ENCODE assay signal across 17 cellular contexts in genomic region chr3:143672396-143673165, GRCh38.
DNase-seq lines count a peak whose midpoint lies in the region; ATAC-seq, FAIRE-seq and TF ChIP-seq lines count a peak whose summit lies in the region.
"Had no signal": no experiment of that assay in that cellular context is flagged by ENCODE, and none has a peak within 500 bp of the region (broad histone marks: within the 10 kb centered on the region; RNA-seq: fewer than 3 reads in every experiment).

No MANE protein-coding gene starts in this region.

- H3K27me3 Mint-ChIP-seq in IgD-negative memory B cell = no peaks in the 10 kb centered on the region
- H3K27me3 Mint-ChIP-seq in activated B cell treated with CpG ODN at 0.5 μM for 24 hours = no peaks in the 10 kb centered on the region
- H3K27me3 Mint-ChIP-seq in stimulated activated memory B cell treated with anti-CD40 and anti-IgM and Interleukin-4, amounts not matched to agents 10 μg/mL and 1 μg/mL and 100 μg/mL, for 72 hours = no peaks in the 10 kb centered on the region

- CTCF ChIA-PET in activated B cell treated with CpG ODN at 0.5 μM for 24 hours (lab: Charles Lee) = no interaction called here

- H3K4me3 Mint-ChIP-seq in IgD-negative memory B cell = peak overlapping the region in 2 of 4 donors; percentile 13 to 23
- no peak overlapping the region for H3K4me3 Mint-ChIP-seq in activated B cell treated with CpG ODN at 0.5 μM for 24 hours
- no peak overlapping the region for H3K4me3 Mint-ChIP-seq in stimulated activated memory B cell treated with anti-CD40 and anti-IgM and Interleukin-4, amounts not matched to agents 10 μg/mL and 1 μg/mL and 100 μg/mL, for 72 hours
- H3K4me3 Mint-ChIP-seq: CD14-positive monocyte had no signal

- H3K36me3 Mint-ChIP-seq in IgD-negative memory B cell (no peaks in the 10 kb centered on the region), activated B cell treated with CpG ODN at 0.5 μM for 24 hours (ENCODE audit: low read depth) (no peaks in the 10 kb centered on the region)
- H3K36me3 Mint-ChIP-seq in stimulated activated memory B cell treated with anti-CD40 and anti-IgM and Interleukin-4, amounts not matched to agents 10 μg/mL and 1 μg/mL and 100 μg/mL, for 72 hours = no peaks in the 10 kb centered on the region

- H3K27ac Mint-ChIP-seq in IgD-negative memory B cell (peak overlapping the region in 2 of 3 donors; percentile 70 to 75), activated B cell treated with CpG ODN at 0.5 μM for 24 hours (peak overlapping the region; percentile 80)
- H3K27ac Mint-ChIP-seq in stimulated activated memory B cell treated with anti-CD40 and anti-IgM and Interleukin-4, amounts not matched to agents 10 μg/mL and 1 μg/mL and 100 μg/mL, for 72 hours = peak overlapping the region; percentile 91
- H3K27ac Mint-ChIP-seq: CD14-positive monocyte had no signal

- peaks cover 29 to 46% (median 39%) of the 10 kb centered on the region in 3 donors for H3K4me1 Mint-ChIP-seq in IgD-negative memory B cell
- H3K4me1 Mint-ChIP-seq in activated B cell treated with CpG ODN at 0.5 μM for 24 hours = peaks cover 68% of the 10 kb centered on the region
- H3K4me1 Mint-ChIP-seq in stimulated activated memory B cell treated with anti-CD40 and anti-IgM and Interleukin-4, amounts not matched to agents 10 μg/mL and 1 μg/mL and 100 μg/mL, for 72 hours = peaks cover 51% of the 10 kb centered on the region

- intact Hi-C loops in activated B cell treated with CpG ODN at 0.5 μM for 24 hours (cut with micrococcal nuclease) = loop anchor here (5.0 to 10.0 kb wide), 3 partner anchors 325 to 1088 kb away; no protein-coding TSS in a partner anchor

- H3K4me3 ChIP-seq in fibroblast of mammary gland (ENCODE audit: control insufficient read depth, low read depth, low read length) = no peak overlapping the region
- H3K4me3 ChIP-seq: SK-N-MC had no signal

- no peak for TF ChIP-seq CTCF in activated B cell treated with CpG ODN at 0.5 μM for 24 hours (IDR thresholded peaks at IDR 0.05)
- TF ChIP-seq CTCF in fibroblast of mammary gland (conservative IDR thresholded peaks at IDR 0.05; ENCODE audit: control insufficient read depth, insufficient read depth, low read depth, low read length) = no peak

- FAIRE-seq in GM12892 (lab: Jason Lieb, UNC) = no peak

- ATAC-seq in activated B cell treated with CpG ODN at 0.5 μM for 24 hours (ENCODE audit: low read depth) = no peak
- no peak for ATAC-seq in stimulated activated memory B cell treated with anti-CD40 and anti-IgM and Interleukin-4, amounts not matched to agents 10 μg/mL and 1 μg/mL and 100 μg/mL, for 72 hours
- ATAC-seq in GM18861 (IDR thresholded peaks at IDR 0.05; ENCODE audit: unreplicated experiment) = no peak
- ATAC-seq in GM18867 (IDR thresholded peaks at IDR 0.05; ENCODE audit: unreplicated experiment) = no peak

- TF ChIP-seq POLR2A in GM12892 (IDR thresholded peaks at IDR 0.05; ENCODE audit: low read depth, low read length) = no peak

- H3K9me3 Mint-ChIP-seq in IgD-negative memory B cell (no peaks in the 10 kb centered on the region), activated B cell treated with CpG ODN at 0.5 μM for 24 hours (no peaks in the 10 kb centered on the region)
- no peaks in the 10 kb centered on the region for H3K9me3 Mint-ChIP-seq in stimulated activated memory B cell treated with anti-CD40 and anti-IgM and Interleukin-4, amounts not matched to agents 10 μg/mL and 1 μg/mL and 100 μg/mL, for 72 hours

- POLR2A ChIA-PET in activated B cell treated with CpG ODN at 0.5 μM for 24 hours (lab: Charles Lee) = interaction anchor here (0.6 kb wide), 1 partner anchor 1128 kb away, joined by 4 read pairs; no protein-coding TSS in a partner anchor

- DNase-seq in activated B cell treated with CpG ODN at 0.5 μM for 24 hours (no peak), fibroblast of mammary gland (ENCODE audit: low read depth) (peak; percentile 53), GM12892 (ENCODE audit: insufficient read length) (no peak)
- DNase-seq: ACHN, DMS79, GOT3, KBM-7, NCI-H1417 treated with DMSO at 0.1 percent for 48 hours, NCI-H2029 treated with DMSO at 0.1 percent for 48 hours, OCI-M1, SHP77 had no signal
